8 cellular contexts compared by ENCODE assay signal in genomic region chr12:108563135-108563803, GRCh38. TPM values are rescaled to one million over a fixed set of nuclear protein-coding genes. Genes with fewer than 3 reads are reported as not detected.
A peak's percentile ranks its signal among the peaks of the same experiment; 100 is the strongest.
DNase-seq lines count a peak whose midpoint lies in the region; ATAC-seq, FAIRE-seq and TF ChIP-seq lines count a peak whose summit lies in the region.

No MANE protein-coding gene starts in this region.

- H3K9me3 Mint-ChIP-seq in WTC11: no peaks in the 10 kb centered on the region

- peak overlapping the region; percentile 86 to 93 for H3K4me3 ChIP-seq in cardiac fibroblast (replicated peaks in 1 of 2; ENCODE audit: low read depth in 2 of 2, low read length in 2 of 2)

- peak overlapping the region; percentile 100 for H3K4me3 Mint-ChIP-seq in WTC11

- CTCF ChIA-PET in WTC11 (lab: Charles Lee): interaction anchor here (1.1 to 1.6 kb wide), 3 partner anchors 7 to 55 kb away, joined by 3 to 14 read pairs (median 7); no protein-coding TSS in a partner anchor

- TF ChIP-seq POLR2A in GM12892 (IDR thresholded peaks at IDR 0.05; ENCODE audit: low read depth, low read length): no peak

- ATAC-seq in HG03135 (IDR thresholded peaks at IDR 0.05; ENCODE audit: unreplicated experiment) (peak; percentile 30), WTC11 (peak; percentile 37), GM21786 (IDR thresholded peaks at IDR 0.05; ENCODE audit: unreplicated experiment) (no peak)

- H3K4me1 Mint-ChIP-seq in WTC11: peaks cover 22% of the 10 kb centered on the region

- H3K27me3 Mint-ChIP-seq in WTC11 (ENCODE audit: low read depth): no peaks in the 10 kb centered on the region

- POLR2A ChIA-PET in WTC11 (lab: Charles Lee): interaction anchor here (0.6 to 1.3 kb wide), 8 partner anchors 10 to 592 kb away, joined by 3 to 8 read pairs (median 4); partner anchors contain the start of gene TMEM119

- DNase-seq in GM12892 (ENCODE audit: insufficient read length) (peak; percentile 57), NCI-H2227 treated with DMSO at 0.1 percent for 48 hours (lab: John Stamatoyannopoulos, UW) (peak; percentile 80), WTC11 (ENCODE audit: low spot score) (peak; percentile 77), cardiac fibroblast (ENCODE audit: low read depth in 2 of 2) (peak; percentile 89 to 91), islet precursor cell (peak; percentile 96)
- peak; percentile 77 for DNase-seq in stimulated activated CD4-positive, alpha-beta T cell treated with anti-CD3 and anti-CD28 coated beads, Interleukin-12 subunit alpha, Interleukin-12 subunit beta, amount 100 ng/mL, for 4 hours

- peak; percentile 83 for FAIRE-seq in GM12892 (lab: Jason Lieb, UNC)

- peaks cover 54% of the 10 kb centered on the region for H3K36me3 Mint-ChIP-seq in WTC11

- TF ChIP-seq CTCF in WTC11 (IDR thresholded peaks at IDR 0.05) (no peak), cardiac fibroblast (IDR thresholded peaks at IDR 0.05; ENCODE audit: low read depth, low read length) (peak; percentile 90)

- H3K27ac Mint-ChIP-seq in WTC11: peak overlapping the region; percentile 96

TF ChIP-seq in WTC11, 78 proteins besides CTCF, POLR2A, EP300 and RAD21:
- TF ChIP-seq GABPB1 (CRISPR knock-in tag; IDR thresholded peaks at IDR 0.05) (peak; percentile 93), SOX15 (CRISPR knock-in tag; IDR thresholded peaks at IDR 0.05) (no peak)
- TF ChIP-seq, protein P1, sequence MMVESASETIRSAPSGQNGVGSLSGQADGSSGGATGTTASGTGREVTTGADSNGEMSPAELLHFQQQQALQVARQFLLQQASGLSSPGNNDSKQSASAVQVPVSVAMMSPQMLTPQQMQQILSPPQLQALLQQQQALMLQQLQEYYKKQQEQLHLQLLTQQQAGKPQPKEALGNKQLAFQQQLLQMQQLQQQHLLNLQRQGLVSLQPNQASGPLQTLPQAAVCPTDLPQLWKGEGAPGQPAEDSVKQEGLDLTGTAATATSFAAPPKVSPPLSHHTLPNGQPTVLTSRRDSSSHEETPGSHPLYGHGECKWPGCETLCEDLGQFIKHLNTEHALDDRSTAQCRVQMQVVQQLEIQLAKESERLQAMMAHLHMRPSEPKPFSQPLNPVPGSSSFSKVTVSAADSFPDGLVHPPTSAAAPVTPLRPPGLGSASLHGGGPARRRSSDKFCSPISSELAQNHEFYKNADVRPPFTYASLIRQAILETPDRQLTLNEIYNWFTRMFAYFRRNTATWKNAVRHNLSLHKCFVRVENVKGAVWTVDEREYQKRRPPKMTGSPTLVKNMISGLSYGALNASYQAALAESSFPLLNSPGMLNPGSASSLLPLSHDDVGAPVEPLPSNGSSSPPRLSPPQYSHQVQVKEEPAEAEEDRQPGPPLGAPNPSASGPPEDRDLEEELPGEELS (CRISPR knock-in tag; IDR thresholded peaks at IDR 0.05): no peak
- TF ChIP-seq, protein P2, sequence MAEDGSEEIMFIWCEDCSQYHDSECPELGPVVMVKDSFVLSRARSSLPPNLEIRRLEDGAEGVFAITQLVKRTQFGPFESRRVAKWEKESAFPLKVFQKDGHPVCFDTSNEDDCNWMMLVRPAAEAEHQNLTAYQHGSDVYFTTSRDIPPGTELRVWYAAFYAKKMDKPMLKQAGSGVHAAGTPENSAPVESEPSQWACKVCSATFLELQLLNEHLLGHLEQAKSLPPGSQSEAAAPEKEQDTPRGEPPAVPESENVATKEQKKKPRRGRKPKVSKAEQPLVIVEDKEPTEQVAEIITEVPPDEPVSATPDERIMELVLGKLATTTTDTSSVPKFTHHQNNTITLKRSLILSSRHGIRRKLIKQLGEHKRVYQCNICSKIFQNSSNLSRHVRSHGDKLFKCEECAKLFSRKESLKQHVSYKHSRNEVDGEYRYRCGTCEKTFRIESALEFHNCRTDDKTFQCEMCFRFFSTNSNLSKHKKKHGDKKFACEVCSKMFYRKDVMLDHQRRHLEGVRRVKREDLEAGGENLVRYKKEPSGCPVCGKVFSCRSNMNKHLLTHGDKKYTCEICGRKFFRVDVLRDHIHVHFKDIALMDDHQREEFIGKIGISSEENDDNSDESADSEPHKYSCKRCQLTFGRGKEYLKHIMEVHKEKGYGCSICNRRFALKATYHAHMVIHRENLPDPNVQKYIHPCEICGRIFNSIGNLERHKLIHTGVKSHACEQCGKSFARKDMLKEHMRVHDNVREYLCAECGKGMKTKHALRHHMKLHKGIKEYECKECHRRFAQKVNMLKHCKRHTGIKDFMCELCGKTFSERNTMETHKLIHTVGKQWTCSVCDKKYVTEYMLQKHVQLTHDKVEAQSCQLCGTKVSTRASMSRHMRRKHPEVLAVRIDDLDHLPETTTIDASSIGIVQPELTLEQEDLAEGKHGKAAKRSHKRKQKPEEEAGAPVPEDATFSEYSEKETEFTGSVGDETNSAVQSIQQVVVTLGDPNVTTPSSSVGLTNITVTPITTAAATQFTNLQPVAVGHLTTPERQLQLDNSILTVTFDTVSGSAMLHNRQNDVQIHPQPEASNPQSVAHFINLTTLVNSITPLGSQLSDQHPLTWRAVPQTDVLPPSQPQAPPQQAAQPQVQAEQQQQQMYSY (CRISPR knock-in tag; IDR thresholded peaks at IDR 0.05): no peak

RNA-seq across cellular contexts. Expression of gene ISCU, which starts 0.9 kb away (rescaled TPM):
- polyA plus RNA-seq in GM12892 (2012; ENCODE audit: missing spikeins): 136 TPM
- 73.8 to 85.9 TPM (median 74.2 TPM) in 3 replicates for total RNA-seq in WTC11 (2021)

RNA-seq across cellular contexts. Expression of gene SART3, which starts 2.3 kb away (rescaled TPM):
- polyA plus RNA-seq in GM12892 (2012; ENCODE audit: missing spikeins): 36.3 TPM
- 75.6 to 91.2 TPM (median 76.8 TPM) in 3 replicates for total RNA-seq in WTC11 (2021)

RNA-seq across cellular contexts. Expression of gene TMEM119, which starts 34.6 kb away (rescaled TPM):
- 0.23 TPM for polyA plus RNA-seq in GM12892 (2012; ENCODE audit: missing spikeins)
- 0.16 to 0.25 TPM (median 0.20 TPM) in 3 replicates for total RNA-seq in WTC11 (2021)

RNA-seq across cellular contexts. Expression of gene FICD, which starts 48.2 kb away (rescaled TPM):
- 2.4 TPM for polyA plus RNA-seq in GM12892 (2012; ENCODE audit: missing spikeins)
- total RNA-seq in WTC11 (2021): 4.4 to 6.7 TPM (median 6.3 TPM) in 3 replicates
